ENCODE assay signal across 1 cellular context in genomic region chr1:116373451-116374339, GRCh38.
TF ChIP-seq lines count a peak whose summit lies in the region.

No MANE protein-coding gene starts in this region.

TF ChIP-seq in HepG2, 621 proteins besides CTCF, POLR2A, EP300 and RAD21 (continued from another document and continues in another):
- TF ChIP-seq MLX (CRISPR knock-in tag; IDR thresholded peaks at IDR 0.05): no peak
- TF ChIP-seq THYN1 (CRISPR knock-in tag; IDR thresholded peaks at IDR 0.05; ENCODE audit: borderline replicate concordance, low read depth): no peak
- TF ChIP-seq ZNF232 (CRISPR knock-in tag; IDR thresholded peaks at IDR 0.05; ENCODE audit: borderline replicate concordance): no peak
- no peak for TF ChIP-seq HMG20B (CRISPR knock-in tag; conservative IDR thresholded peaks at IDR 0.05)
- TF ChIP-seq ZNF776 (CRISPR knock-in tag; IDR thresholded peaks at IDR 0.05): no peak
- TF ChIP-seq KDM4B (CRISPR knock-in tag; IDR thresholded peaks at IDR 0.05): no peak
- TF ChIP-seq SAFB2 (CRISPR knock-in tag; IDR thresholded peaks at IDR 0.05; ENCODE audit: borderline replicate concordance, low read depth): no peak
- TF ChIP-seq ZNF20 (CRISPR knock-in tag; IDR thresholded peaks at IDR 0.05): no peak
- no peak for TF ChIP-seq ZNF282 (IDR thresholded peaks at IDR 0.05; ENCODE audit: partially characterized antibody)
- TF ChIP-seq ZNF329 (CRISPR knock-in tag; IDR thresholded peaks at IDR 0.05; ENCODE audit: low read depth): no peak
- TF ChIP-seq, protein P1, sequence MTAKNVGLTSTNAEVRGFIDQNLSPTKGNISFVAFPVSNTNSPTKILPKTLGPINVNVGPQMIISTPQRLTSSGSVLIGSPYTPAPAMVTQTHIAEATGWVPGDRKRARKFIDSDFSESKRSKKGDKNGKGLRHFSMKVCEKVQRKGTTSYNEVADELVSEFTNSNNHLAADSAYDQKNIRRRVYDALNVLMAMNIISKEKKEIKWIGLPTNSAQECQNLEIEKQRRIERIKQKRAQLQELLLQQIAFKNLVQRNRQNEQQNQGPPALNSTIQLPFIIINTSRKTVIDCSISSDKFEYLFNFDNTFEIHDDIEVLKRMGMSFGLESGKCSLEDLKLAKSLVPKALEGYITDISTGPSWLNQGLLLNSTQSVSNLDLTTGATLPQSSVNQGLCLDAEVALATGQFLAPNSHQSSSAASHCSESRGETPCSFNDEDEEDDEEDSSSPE (CRISPR knock-in tag; IDR thresholded peaks at IDR 0.05): 0 out of 2 replicates have a peak, but pooled peaks have one; percentile 2
- TF ChIP-seq EEA1 (CRISPR knock-in tag; IDR thresholded peaks at IDR 0.05; ENCODE audit: borderline replicate concordance): 0 out of 2 replicates have a peak, but pooled peaks have one; percentile 46
- TF ChIP-seq ZNF501 (CRISPR knock-in tag; IDR thresholded peaks at IDR 0.05): peak; percentile 14; the same call in 1 of the 2 replicates
- no peak for TF ChIP-seq POGZ (CRISPR knock-in tag; IDR thresholded peaks at IDR 0.05)
- TF ChIP-seq ARHGAP35 (CRISPR knock-in tag; IDR thresholded peaks at IDR 0.05; ENCODE audit: borderline replicate concordance): 0 out of 2 replicates have a peak, but pooled peaks have one; percentile 47
- no peak for TF ChIP-seq PRPF4 (IDR thresholded peaks at IDR 0.05; ENCODE audit: low read depth, low read length, poor library complexity, severe bottlenecking)
- TF ChIP-seq PCBP1 (IDR thresholded peaks at IDR 0.05; ENCODE audit: borderline replicate concordance, low read depth, low read length): no peak
- TF ChIP-seq KAT8 (CRISPR knock-in tag; IDR thresholded peaks at IDR 0.05): no peak
- no peak for TF ChIP-seq U2AF2 (IDR thresholded peaks at IDR 0.05; ENCODE audit: low read depth, low read length)
- TF ChIP-seq YY1 (IDR thresholded peaks at IDR 0.05; ENCODE audit: insufficient read depth, insufficient replicate concordance, low read depth, low read length): no peak
- TF ChIP-seq ZSCAN31 (CRISPR knock-in tag; IDR thresholded peaks at IDR 0.05; ENCODE audit: low read depth): no peak
- no peak for TF ChIP-seq ZNF260 (CRISPR knock-in tag; IDR thresholded peaks at IDR 0.05; ENCODE audit: borderline replicate concordance, low read depth)
- TF ChIP-seq, protein P2, sequence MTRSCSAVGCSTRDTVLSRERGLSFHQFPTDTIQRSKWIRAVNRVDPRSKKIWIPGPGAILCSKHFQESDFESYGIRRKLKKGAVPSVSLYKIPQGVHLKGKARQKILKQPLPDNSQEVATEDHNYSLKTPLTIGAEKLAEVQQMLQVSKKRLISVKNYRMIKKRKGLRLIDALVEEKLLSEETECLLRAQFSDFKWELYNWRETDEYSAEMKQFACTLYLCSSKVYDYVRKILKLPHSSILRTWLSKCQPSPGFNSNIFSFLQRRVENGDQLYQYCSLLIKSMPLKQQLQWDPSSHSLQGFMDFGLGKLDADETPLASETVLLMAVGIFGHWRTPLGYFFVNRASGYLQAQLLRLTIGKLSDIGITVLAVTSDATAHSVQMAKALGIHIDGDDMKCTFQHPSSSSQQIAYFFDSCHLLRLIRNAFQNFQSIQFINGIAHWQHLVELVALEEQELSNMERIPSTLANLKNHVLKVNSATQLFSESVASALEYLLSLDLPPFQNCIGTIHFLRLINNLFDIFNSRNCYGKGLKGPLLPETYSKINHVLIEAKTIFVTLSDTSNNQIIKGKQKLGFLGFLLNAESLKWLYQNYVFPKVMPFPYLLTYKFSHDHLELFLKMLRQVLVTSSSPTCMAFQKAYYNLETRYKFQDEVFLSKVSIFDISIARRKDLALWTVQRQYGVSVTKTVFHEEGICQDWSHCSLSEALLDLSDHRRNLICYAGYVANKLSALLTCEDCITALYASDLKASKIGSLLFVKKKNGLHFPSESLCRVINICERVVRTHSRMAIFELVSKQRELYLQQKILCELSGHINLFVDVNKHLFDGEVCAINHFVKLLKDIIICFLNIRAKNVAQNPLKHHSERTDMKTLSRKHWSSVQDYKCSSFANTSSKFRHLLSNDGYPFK (CRISPR knock-in tag; IDR thresholded peaks at IDR 0.05; ENCODE audit: borderline replicate concordance): 0 out of 2 replicates have a peak, but pooled peaks have one; percentile 19
- TF ChIP-seq ZNF589 (CRISPR knock-in tag; conservative IDR thresholded peaks at IDR 0.05): no peak
- peak; percentile 43 for TF ChIP-seq SRSF1 (optimal IDR thresholded peaks at IDR 0.05; ENCODE audit: low read depth, low read length)
- TF ChIP-seq POLR2AphosphoS5 (IDR thresholded peaks at IDR 0.05; ENCODE audit: low read depth, low read length): no peak
- TF ChIP-seq, protein P3, sequence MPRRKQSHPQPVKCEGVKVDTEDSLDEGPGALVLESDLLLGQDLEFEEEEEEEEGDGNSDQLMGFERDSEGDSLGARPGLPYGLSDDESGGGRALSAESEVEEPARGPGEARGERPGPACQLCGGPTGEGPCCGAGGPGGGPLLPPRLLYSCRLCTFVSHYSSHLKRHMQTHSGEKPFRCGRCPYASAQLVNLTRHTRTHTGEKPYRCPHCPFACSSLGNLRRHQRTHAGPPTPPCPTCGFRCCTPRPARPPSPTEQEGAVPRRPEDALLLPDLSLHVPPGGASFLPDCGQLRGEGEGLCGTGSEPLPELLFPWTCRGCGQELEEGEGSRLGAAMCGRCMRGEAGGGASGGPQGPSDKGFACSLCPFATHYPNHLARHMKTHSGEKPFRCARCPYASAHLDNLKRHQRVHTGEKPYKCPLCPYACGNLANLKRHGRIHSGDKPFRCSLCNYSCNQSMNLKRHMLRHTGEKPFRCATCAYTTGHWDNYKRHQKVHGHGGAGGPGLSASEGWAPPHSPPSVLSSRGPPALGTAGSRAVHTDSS (CRISPR knock-in tag; conservative IDR thresholded peaks at IDR 0.05): 0 out of 2 replicates have a peak, but pooled peaks have one; percentile 40
- no peak for TF ChIP-seq ZC3H4 (CRISPR knock-in tag; IDR thresholded peaks at IDR 0.05; ENCODE audit: borderline replicate concordance)
- TF ChIP-seq AGO2 (optimal IDR thresholded peaks at IDR 0.05; ENCODE audit: low read depth, low read length): peak; percentile 95
- no peak for TF ChIP-seq CREB1 (IDR thresholded peaks at IDR 0.05)
- TF ChIP-seq CREB1 (CRISPR knock-in tag; IDR thresholded peaks at IDR 0.05): no peak
- TF ChIP-seq, protein P4, sequence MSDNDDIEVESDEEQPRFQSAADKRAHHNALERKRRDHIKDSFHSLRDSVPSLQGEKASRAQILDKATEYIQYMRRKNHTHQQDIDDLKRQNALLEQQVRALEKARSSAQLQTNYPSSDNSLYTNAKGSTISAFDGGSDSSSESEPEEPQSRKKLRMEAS (IDR thresholded peaks at IDR 0.05): 0 out of 2 replicates have a peak, but pooled peaks have one; percentile 10
- no peak for TF ChIP-seq ARID5B (CRISPR knock-in tag; IDR thresholded peaks at IDR 0.05)
- TF ChIP-seq MAFF (IDR thresholded peaks at IDR 0.05; ENCODE audit: low read depth, low read length): no peak
- 0 out of 2 replicates have a peak, but pooled peaks have one; percentile 20 for TF ChIP-seq KDM5A (IDR thresholded peaks at IDR 0.05; ENCODE audit: borderline replicate concordance, low read length)
- TF ChIP-seq SIN3A (IDR thresholded peaks at IDR 0.05; ENCODE audit: borderline replicate concordance, low read depth, low read length): 0 out of 2 replicates have a peak, but pooled peaks have one; percentile 55
- TF ChIP-seq YEATS4 (CRISPR knock-in tag; IDR thresholded peaks at IDR 0.05; ENCODE audit: borderline replicate concordance): peak; percentile 30; the same call in 1 of the 2 replicates
- no peak for TF ChIP-seq TP53 (CRISPR knock-in tag; conservative IDR thresholded peaks at IDR 0.05)
- no peak for TF ChIP-seq MZF1 (CRISPR knock-in tag; IDR thresholded peaks at IDR 0.05; ENCODE audit: borderline replicate concordance)
- no peak for TF ChIP-seq ZNF24 (IDR thresholded peaks at IDR 0.05)
- TF ChIP-seq ZNF83 (CRISPR knock-in tag; IDR thresholded peaks at IDR 0.05; ENCODE audit: borderline replicate concordance): no peak
- TF ChIP-seq MEIS1 (CRISPR knock-in tag; IDR thresholded peaks at IDR 0.05; ENCODE audit: borderline replicate concordance): no peak
- TF ChIP-seq ZFP36 (IDR thresholded peaks at IDR 0.05; ENCODE audit: borderline replicate concordance, low read depth, low read length, partially characterized antibody): no peak
- no peak for TF ChIP-seq NR1H2 (CRISPR knock-in tag; IDR thresholded peaks at IDR 0.05; ENCODE audit: borderline replicate concordance, low read depth)
- no peak for TF ChIP-seq ZNF720 (CRISPR knock-in tag; IDR thresholded peaks at IDR 0.05)
- no peak for TF ChIP-seq NR2F2 (IDR thresholded peaks at IDR 0.05; ENCODE audit: borderline replicate concordance, low read depth)
- no peak for TF ChIP-seq ZKSCAN8 (CRISPR knock-in tag; IDR thresholded peaks at IDR 0.05; ENCODE audit: borderline replicate concordance)
- no peak for TF ChIP-seq XBP1 (CRISPR knock-in tag; IDR thresholded peaks at IDR 0.05)
- TF ChIP-seq ZNF670 (CRISPR knock-in tag; IDR thresholded peaks at IDR 0.05; ENCODE audit: borderline replicate concordance): no peak
- TF ChIP-seq GTF2F1 (IDR thresholded peaks at IDR 0.05; ENCODE audit: low read length): no peak
- no peak for TF ChIP-seq PBX3 (CRISPR knock-in tag; IDR thresholded peaks at IDR 0.05; ENCODE audit: borderline replicate concordance)
- TF ChIP-seq ESRRA (CRISPR knock-in tag; IDR thresholded peaks at IDR 0.05; ENCODE audit: low read depth): no peak
- TF ChIP-seq, protein P5, sequence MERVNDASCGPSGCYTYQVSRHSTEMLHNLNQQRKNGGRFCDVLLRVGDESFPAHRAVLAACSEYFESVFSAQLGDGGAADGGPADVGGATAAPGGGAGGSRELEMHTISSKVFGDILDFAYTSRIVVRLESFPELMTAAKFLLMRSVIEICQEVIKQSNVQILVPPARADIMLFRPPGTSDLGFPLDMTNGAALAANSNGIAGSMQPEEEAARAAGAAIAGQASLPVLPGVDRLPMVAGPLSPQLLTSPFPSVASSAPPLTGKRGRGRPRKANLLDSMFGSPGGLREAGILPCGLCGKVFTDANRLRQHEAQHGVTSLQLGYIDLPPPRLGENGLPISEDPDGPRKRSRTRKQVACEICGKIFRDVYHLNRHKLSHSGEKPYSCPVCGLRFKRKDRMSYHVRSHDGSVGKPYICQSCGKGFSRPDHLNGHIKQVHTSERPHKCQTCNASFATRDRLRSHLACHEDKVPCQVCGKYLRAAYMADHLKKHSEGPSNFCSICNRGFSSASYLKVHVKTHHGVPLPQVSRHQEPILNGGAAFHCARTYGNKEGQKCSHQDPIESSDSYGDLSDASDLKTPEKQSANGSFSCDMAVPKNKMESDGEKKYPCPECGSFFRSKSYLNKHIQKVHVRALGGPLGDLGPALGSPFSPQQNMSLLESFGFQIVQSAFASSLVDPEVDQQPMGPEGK (CRISPR knock-in tag; IDR thresholded peaks at IDR 0.05): peak; percentile 57
- no peak for TF ChIP-seq HOXA3 (CRISPR knock-in tag; IDR thresholded peaks at IDR 0.05)
- TF ChIP-seq ZNF766 (CRISPR knock-in tag; IDR thresholded peaks at IDR 0.05; ENCODE audit: borderline replicate concordance): 0 out of 2 replicates have a peak, but pooled peaks have one; percentile 49
- no peak for TF ChIP-seq ATF7 (IDR thresholded peaks at IDR 0.05)
- TF ChIP-seq ATF7 (CRISPR knock-in tag; IDR thresholded peaks at IDR 0.05): 0 out of 2 replicates have a peak, but pooled peaks have one; percentile 1
- no peak for TF ChIP-seq ZNF180 (CRISPR knock-in tag; IDR thresholded peaks at IDR 0.05; ENCODE audit: borderline replicate concordance, low read depth)
- no peak for TF ChIP-seq HOXD1 (CRISPR knock-in tag; IDR thresholded peaks at IDR 0.05)
- no peak for TF ChIP-seq PITX1 (CRISPR knock-in tag; IDR thresholded peaks at IDR 0.05)
- no peak for TF ChIP-seq NPAS2 (CRISPR knock-in tag; IDR thresholded peaks at IDR 0.05; ENCODE audit: borderline replicate concordance)
- no peak for TF ChIP-seq GPN1 (CRISPR knock-in tag; IDR thresholded peaks at IDR 0.05; ENCODE audit: borderline replicate concordance)
- TF ChIP-seq ZNF768 (CRISPR knock-in tag; IDR thresholded peaks at IDR 0.05): peak; percentile 12; the same call in 1 of the 2 replicates
- no peak for TF ChIP-seq REPIN1 (CRISPR knock-in tag; IDR thresholded peaks at IDR 0.05; ENCODE audit: borderline replicate concordance, low read depth)
- TF ChIP-seq ZNF747 (CRISPR knock-in tag; IDR thresholded peaks at IDR 0.05; ENCODE audit: borderline replicate concordance): 0 out of 2 replicates have a peak, but pooled peaks have one; percentile 26
